9 cellular contexts compared by ENCODE assay signal in genomic region chr5:146878471-146879172, GRCh38. TPM values are rescaled to one million over a fixed set of nuclear protein-coding genes. Genes with fewer than 3 reads are reported as not detected.
DNase-seq lines count a peak whose midpoint lies in the region; ATAC-seq and TF ChIP-seq lines count a peak whose summit lies in the region.
"Had no signal": no experiment of that assay in that cellular context is flagged by ENCODE, and none has a peak within 500 bp of the region (broad histone marks: within the 10 kb centered on the region; RNA-seq: fewer than 3 reads in every experiment).

PPP2R2B (minus strand) TSS chr5:146878757.

- peaks cover 3% of the 10 kb centered on the region for H3K4me1 ChIP-seq in BE2C
- H3K4me1 ChIP-seq in neuron (ENCODE audit: insufficient read depth, low read length) = peaks cover 29% of the 10 kb centered on the region
- peaks cover 15% of the 10 kb centered on the region for H3K4me1 ChIP-seq in upper lobe of right lung

- H3K4me3 ChIP-seq in BE2C (ENCODE audit: low read depth, low read length) (peak within 1 kb of the TSS; percentile 87), neuron (ENCODE audit: low read length) (peak within 1 kb of the TSS; percentile 98), upper lobe of right lung (peak within 1 kb of the TSS; percentile 48)

- TF ChIP-seq CTCF in BE2C (IDR thresholded peaks at IDR 0.05; ENCODE audit: low read depth, low read length) = no peak
- no peak for TF ChIP-seq CTCF in upper lobe of right lung (IDR thresholded peaks at IDR 0.05)

- no peak within 1 kb of the TSS for H3K27ac ChIP-seq in upper lobe of right lung
- H3K27ac ChIP-seq: neutrophil had no signal

- peak within 1 kb of the TSS; percentile 95 for H2AFZ ChIP-seq in neuron (ENCODE audit: low read depth, low read length)

- H3K27me3 ChIP-seq in BE2C (no peaks in the 10 kb centered on the region; the same call in 1 of the 2 replicates), neuron (ENCODE audit: insufficient read depth, low read length) (no peaks in the 10 kb centered on the region), upper lobe of right lung (peaks cover 32% of the 10 kb centered on the region)

- peak; percentile 81 for DNase-seq in BE2C
- peak; percentile 59 for DNase-seq in GOT3 (lab: John Stamatoyannopoulos, UW)
- peak; percentile 61 for DNase-seq in NCI-H774 (lab: John Stamatoyannopoulos, UW)
- peak; percentile 67 for DNase-seq in activated naive CD4-positive, alpha-beta T cell treated with Interleukin-2 at 50 U/mL for 16 hours
- DNase-seq in glomerular visceral epithelial cell (ENCODE audit: extremely low spot score) = peak; percentile 33
- DNase-seq in upper lobe of right lung = peak; percentile 68
- no peak for DNase-seq in NCI-H2107 treated with DMSO at 0.1 percent for 48 hours (lab: John Stamatoyannopoulos, UW; ENCODE audit: unreplicated experiment)

- no peaks in the 10 kb centered on the region for H3K36me3 ChIP-seq in BE2C
- no peaks in the 10 kb centered on the region for H3K36me3 ChIP-seq in neuron (ENCODE audit: insufficient read depth, low read length)
- no peaks in the 10 kb centered on the region for H3K36me3 ChIP-seq in upper lobe of right lung
- H3K36me3 ChIP-seq: neutrophil had no signal

- ATAC-seq in upper lobe of right lung = peak; percentile 77

- no peaks in the 10 kb centered on the region for H3K9me3 ChIP-seq in BE2C
- H3K9me3 ChIP-seq in neuron (ENCODE audit: low read length) = no peaks in the 10 kb centered on the region
- H3K9me3 ChIP-seq in upper lobe of right lung = no peaks in the 10 kb centered on the region
- H3K9me3 ChIP-seq: neutrophil had no signal

- intact Hi-C loops in upper lobe of right lung (cut with DNase I) = no loop called here

RNA-seq across cellular contexts. Expression of gene PPP2R2B, which starts in this region (rescaled TPM):
- 8.4 TPM for polyA plus RNA-seq in BE2C (2012; ENCODE audit: insufficient read depth, insufficient read length, low read depth)
- total RNA-seq in upper lobe of right lung = 1.2 TPM

Comparison
In these comparisons a context has a peak if more than half of its experiments do, and no peak if none do; other contexts are left out.
1. H3K4me3 ChIP-seq: peak in every context shown above with its lines; median percentile 98 in neuron; 87 in BE2C; 48 in upper lobe of right lung.